ENCODE assay signal across 8 cellular contexts in genomic region chr1:89633103-89633744, GRCh38. TPM values are rescaled to one million over a fixed set of nuclear protein-coding genes. Genes with fewer than 3 reads are reported as not detected.
A peak's percentile ranks its signal among the peaks of the same experiment; 100 is the strongest.
DNase-seq lines count a peak whose midpoint lies in the region; ATAC-seq, FAIRE-seq and TF ChIP-seq lines count a peak whose summit lies in the region.

LRRC8C (plus strand) TSS chr1:89633120; CDS start chr1:89686474, 53,354 bp downstream.

- peak within 1 kb of the TSS; percentile 34; the same call in 1 of the 2 replicates for H3K27ac ChIP-seq in SJCRH30
- peak within 1 kb of the TSS; percentile 40 to 80 (median 68) for H3K27ac ChIP-seq in pancreas

- ATAC-seq in GM21390 (IDR thresholded peaks at IDR 0.05; ENCODE audit: unreplicated experiment) (peak; percentile 47), pancreas (peak; percentile 64 to 77 (median 73))
- ATAC-seq in activated naive CD4-positive, alpha-beta T cell treated with anti-CD3 and anti-CD28 coated beads, Interleukin-2, amount 50 U/mL, for 72 hours, result peak; percentile 52 to 53

- H3K9me3 Mint-ChIP-seq in activated naive CD4-positive, alpha-beta T cell treated with anti-CD3 and anti-CD28 coated beads, Interleukin-2, amount 50 U/mL, for 72 hours, result no peaks in the 10 kb centered on the region

- peak within 1 kb of the TSS; percentile 91 for H3K4me3 ChIP-seq in SJCRH30
- peak within 1 kb of the TSS; percentile 78 to 90 (median 81) for H3K4me3 ChIP-seq in pancreas

- 0 to 1% methylated on average over 53 to 78 of the region's 78 CpGs for WGBS in pancreas, 2 donors

- H3K27ac Mint-ChIP-seq in activated naive CD4-positive, alpha-beta T cell treated with anti-CD3 and anti-CD28 coated beads, Interleukin-2, amount 50 U/mL, for 72 hours, result peak within 1 kb of the TSS; percentile 98

- peak; percentile 70 for DNase-seq in EL
- DNase-seq in HS-27A (ENCODE audit: low read depth), result peak; percentile 46
- peak; percentile 52 to 63 for DNase-seq in SJCRH30
- DNase-seq in activated naive CD4-positive, alpha-beta T cell treated with anti-CD3 and anti-CD28 coated beads, Interleukin-2, amount 50 U/mL, for 72 hours (ENCODE audit: low spot score in 2 of 2), result peak; percentile 52 to 76
- peak in 39 of 42 donors; percentile 26 to 81 (median 60) for DNase-seq in head of caudate nucleus
- peak; percentile 34 to 79 (median 36) for DNase-seq in pancreas
- no peak for DNase-seq in middle frontal gyrus (ENCODE audit: extremely low spot score, low spot score)

- H3K27me3 ChIP-seq in SJCRH30 (peaks cover 5% of the 10 kb centered on the region), pancreas (no peaks in the 10 kb centered on the region)

- H3K4me1 ChIP-seq in SJCRH30 (0 out of 2 replicates have a peak, but pooled peaks cover 6% of the 10 kb centered on the region), pancreas (peaks cover 0 to 8% (median 5%) of the 10 kb centered on the region in 3 donors)

- H3K9me3 ChIP-seq in SJCRH30 (replicated peaks) (no peaks in the 10 kb centered on the region), pancreas (no peaks in the 10 kb centered on the region)

- H3K36me3 ChIP-seq in SJCRH30, result no peaks in the 10 kb centered on the region
- no peaks in the 10 kb centered on the region for H3K36me3 ChIP-seq in pancreas

- H3K36me3 Mint-ChIP-seq in activated naive CD4-positive, alpha-beta T cell treated with anti-CD3 and anti-CD28 coated beads, Interleukin-2, amount 50 U/mL, for 72 hours, result peaks cover 29 to 31% of the 10 kb centered on the region in 2 donors

- intact Hi-C loops in head of caudate nucleus (cut with DNase I), result loop anchor here (2.0 to 10.0 kb wide), 2 partner anchors 130 to 362 kb away; partner anchors contain the start of gene ZNF326
- intact Hi-C loops in pancreas (cut with DNase I), result loop anchor here in 1 of 3 donors (10.0 kb wide), 1 partner anchor 132 kb away; no protein-coding TSS in a partner anchor

- no peak for FAIRE-seq in pancreas (lab: Jason Lieb, UNC)

- TF ChIP-seq CTCF in pancreas (IDR thresholded peaks at IDR 0.05), result peak in 1 of 4 donors; percentile 4

RNA-seq across cellular contexts. Expression of gene LRRC8C, which starts in this region (rescaled TPM):
- 3.4 and 3.6 TPM in 2 replicates for total RNA-seq in SJCRH30 (2014; rRNA removed; shearing (Covaris generic))
- total RNA-seq in activated naive CD4-positive, alpha-beta T cell treated with anti-CD3 and anti-CD28 coated beads, Interleukin-2, amount 50 U/mL, for 72 hours, result 10 to 100 TPM; 27.0 to 31.7 TPM
- 1 to 10 TPM in 4 of 6 donors, under 1 TPM in 2; 0.63 to 3.5 (median 1.1) TPM for total RNA-seq in pancreas
- polyA plus RNA-seq in pancreas, result 1 to 10 TPM in 1 of 2 donors, under 1 TPM in 1; 0.68 to 1.5 TPM
